ENCODE assay signal across 2 cellular contexts in the genomic region with DNA sequence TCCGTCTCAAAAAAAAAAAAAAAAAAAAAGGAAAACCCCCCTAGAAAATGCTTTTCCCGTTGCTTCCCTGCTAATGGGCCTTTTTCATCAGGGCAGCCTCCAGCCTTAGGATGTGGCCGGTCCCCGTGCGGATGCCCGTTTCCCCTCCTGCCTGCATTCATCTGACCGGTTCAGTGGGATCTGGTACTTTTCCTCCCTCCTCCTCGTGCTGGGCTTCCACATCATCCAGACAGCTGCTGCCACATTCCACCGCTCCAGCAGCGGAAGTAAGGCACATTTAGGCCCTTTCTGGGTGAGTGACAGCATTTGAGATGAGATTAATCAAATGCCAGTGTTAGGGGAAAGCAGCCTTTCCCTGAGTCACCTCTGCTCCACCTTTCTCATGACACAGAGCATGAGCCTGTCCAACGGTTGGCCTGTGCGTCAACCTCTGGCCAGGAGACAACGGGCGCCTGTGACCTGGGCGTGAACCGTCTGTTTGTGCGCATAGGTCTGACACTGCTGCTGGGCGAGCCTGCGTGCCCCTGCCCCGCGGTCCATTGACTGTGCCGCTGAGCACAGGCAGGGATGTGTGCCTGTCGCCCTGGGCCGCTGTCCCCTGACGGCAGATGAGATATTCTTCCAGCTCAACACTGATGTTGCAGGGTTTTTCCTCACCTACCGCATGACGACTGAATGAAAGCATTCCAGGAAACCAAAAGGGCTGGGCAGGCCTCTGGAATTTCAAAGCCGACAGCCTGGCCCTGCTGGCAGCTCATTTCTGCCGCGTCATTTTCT.
TF ChIP-seq lines count a peak whose summit lies in the region.

No MANE protein-coding gene starts in this region.

TF ChIP-seq in HEK293, 187 proteins besides CTCF, POLR2A, EP300 and RAD21 (continued from another document):
- TF ChIP-seq, protein P1, sequence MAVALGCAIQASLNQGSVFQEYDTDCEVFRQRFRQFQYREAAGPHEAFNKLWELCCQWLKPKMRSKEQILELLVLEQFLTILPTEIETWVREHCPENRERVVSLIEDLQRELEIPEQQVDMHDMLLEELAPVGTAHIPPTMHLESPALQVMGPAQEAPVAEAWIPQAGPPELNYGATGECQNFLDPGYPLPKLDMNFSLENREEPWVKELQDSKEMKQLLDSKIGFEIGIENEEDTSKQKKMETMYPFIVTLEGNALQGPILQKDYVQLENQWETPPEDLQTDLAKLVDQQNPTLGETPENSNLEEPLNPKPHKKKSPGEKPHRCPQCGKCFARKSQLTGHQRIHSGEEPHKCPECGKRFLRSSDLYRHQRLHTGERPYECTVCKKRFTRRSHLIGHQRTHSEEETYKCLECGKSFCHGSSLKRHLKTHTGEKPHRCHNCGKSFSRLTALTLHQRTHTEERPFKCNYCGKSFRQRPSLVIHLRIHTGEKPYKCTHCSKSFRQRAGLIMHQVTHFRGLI (tag by site-specific recombination; IDR thresholded peaks at IDR 0.05) = 0 out of 2 replicates have a peak, but pooled peaks have one; percentile 38
- TF ChIP-seq, protein P2, sequence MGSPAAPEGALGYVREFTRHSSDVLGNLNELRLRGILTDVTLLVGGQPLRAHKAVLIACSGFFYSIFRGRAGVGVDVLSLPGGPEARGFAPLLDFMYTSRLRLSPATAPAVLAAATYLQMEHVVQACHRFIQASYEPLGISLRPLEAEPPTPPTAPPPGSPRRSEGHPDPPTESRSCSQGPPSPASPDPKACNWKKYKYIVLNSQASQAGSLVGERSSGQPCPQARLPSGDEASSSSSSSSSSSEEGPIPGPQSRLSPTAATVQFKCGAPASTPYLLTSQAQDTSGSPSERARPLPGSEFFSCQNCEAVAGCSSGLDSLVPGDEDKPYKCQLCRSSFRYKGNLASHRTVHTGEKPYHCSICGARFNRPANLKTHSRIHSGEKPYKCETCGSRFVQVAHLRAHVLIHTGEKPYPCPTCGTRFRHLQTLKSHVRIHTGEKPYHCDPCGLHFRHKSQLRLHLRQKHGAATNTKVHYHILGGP (tag by site-specific recombination; IDR thresholded peaks at IDR 0.05) = no peak
- TF ChIP-seq, protein P3, sequence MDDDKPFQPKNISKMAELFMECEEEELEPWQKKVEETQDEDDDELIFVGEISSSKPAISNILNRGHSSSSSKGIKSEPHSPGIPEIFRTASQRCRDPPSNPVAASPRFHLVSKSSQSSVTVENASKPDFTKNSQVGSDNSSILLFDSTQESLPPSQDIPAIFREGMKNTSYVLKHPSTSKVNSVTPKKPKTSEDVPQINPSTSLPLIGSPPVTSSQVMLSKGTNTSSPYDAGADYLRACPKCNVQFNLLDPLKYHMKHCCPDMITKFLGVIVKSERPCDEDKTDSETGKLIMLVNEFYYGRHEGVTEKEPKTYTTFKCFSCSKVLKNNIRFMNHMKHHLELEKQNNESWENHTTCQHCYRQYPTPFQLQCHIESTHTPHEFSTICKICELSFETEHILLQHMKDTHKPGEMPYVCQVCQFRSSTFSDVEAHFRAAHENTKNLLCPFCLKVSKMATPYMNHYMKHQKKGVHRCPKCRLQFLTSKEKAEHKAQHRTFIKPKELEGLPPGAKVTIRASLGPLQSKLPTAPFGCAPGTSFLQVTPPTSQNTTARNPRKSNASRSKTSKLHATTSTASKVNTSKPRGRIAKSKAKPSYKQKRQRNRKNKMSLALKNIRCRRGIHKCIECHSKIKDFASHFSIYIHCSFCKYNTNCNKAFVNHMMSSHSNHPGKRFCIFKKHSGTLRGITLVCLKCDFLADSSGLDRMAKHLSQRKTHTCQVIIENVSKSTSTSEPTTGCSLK (tag by site-specific recombination; IDR thresholded peaks at IDR 0.05) = no peak
- TF ChIP-seq ZNF610 (tag by site-specific recombination; IDR thresholded peaks at IDR 0.05; ENCODE audit: borderline replicate concordance) (no peak), ZNF571 (tag by site-specific recombination; IDR thresholded peaks at IDR 0.05) (no peak), MEIS1 (CRISPR knock-in tag; IDR thresholded peaks at IDR 0.05; ENCODE audit: borderline replicate concordance) (peak; percentile 79), TCF7L2 (IDR thresholded peaks at IDR 0.05; ENCODE audit: borderline replicate concordance, low read depth, low read length) (no peak), EGR2 (tag by site-specific recombination; IDR thresholded peaks at IDR 0.05; ENCODE audit: low read depth) (no peak), ZNF140 (tag by site-specific recombination; IDR thresholded peaks at IDR 0.05) (no peak), PRDM1 (tag by site-specific recombination; IDR thresholded peaks at IDR 0.05) (peak; percentile 32; the same call in 1 of the 2 replicates), ZNF132 (tag by site-specific recombination; IDR thresholded peaks at IDR 0.05; ENCODE audit: borderline replicate concordance) (no peak), ZFP69B (tag by site-specific recombination; IDR thresholded peaks at IDR 0.05) (no peak), ZSCAN16 (tag by site-specific recombination; IDR thresholded peaks at IDR 0.05) (no peak), ZNF623 (tag by site-specific recombination; IDR thresholded peaks at IDR 0.05) (no peak)
- TF ChIP-seq, protein P4, sequence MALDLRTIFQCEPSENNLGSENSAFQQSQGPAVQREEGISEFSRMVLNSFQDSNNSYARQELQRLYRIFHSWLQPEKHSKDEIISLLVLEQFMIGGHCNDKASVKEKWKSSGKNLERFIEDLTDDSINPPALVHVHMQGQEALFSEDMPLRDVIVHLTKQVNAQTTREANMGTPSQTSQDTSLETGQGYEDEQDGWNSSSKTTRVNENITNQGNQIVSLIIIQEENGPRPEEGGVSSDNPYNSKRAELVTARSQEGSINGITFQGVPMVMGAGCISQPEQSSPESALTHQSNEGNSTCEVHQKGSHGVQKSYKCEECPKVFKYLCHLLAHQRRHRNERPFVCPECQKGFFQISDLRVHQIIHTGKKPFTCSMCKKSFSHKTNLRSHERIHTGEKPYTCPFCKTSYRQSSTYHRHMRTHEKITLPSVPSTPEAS (tag by site-specific recombination; IDR thresholded peaks at IDR 0.05) = no peak

TF ChIP-seq in SK-N-SH, 30 proteins besides CTCF, POLR2A, EP300 and RAD21 (continued from another document):
- peak; percentile 43; the same call in 1 of the 2 replicates for TF ChIP-seq GABPA (IDR thresholded peaks at IDR 0.05; ENCODE audit: low read depth)
- peak; percentile 85 for TF ChIP-seq JUND (IDR thresholded peaks at IDR 0.05)
- peak; percentile 57; the same call in 1 of the 2 replicates for TF ChIP-seq POLR2AphosphoS5 (IDR thresholded peaks at IDR 0.05; ENCODE audit: low read depth, low read length)
- TF ChIP-seq NFIC (IDR thresholded peaks at IDR 0.05; ENCODE audit: borderline replicate concordance) = peak; percentile 71
- TF ChIP-seq YY1 (IDR thresholded peaks at IDR 0.05; ENCODE audit: low read depth) = no peak
- peak; percentile 91 for TF ChIP-seq TCF12 (IDR thresholded peaks at IDR 0.05)
- TF ChIP-seq, protein P5, sequence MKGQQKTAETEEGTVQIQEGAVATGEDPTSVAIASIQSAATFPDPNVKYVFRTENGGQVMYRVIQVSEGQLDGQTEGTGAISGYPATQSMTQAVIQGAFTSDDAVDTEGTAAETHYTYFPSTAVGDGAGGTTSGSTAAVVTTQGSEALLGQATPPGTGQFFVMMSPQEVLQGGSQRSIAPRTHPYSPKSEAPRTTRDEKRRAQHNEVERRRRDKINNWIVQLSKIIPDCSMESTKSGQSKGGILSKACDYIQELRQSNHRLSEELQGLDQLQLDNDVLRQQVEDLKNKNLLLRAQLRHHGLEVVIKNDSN (IDR thresholded peaks at IDR 0.05; ENCODE audit: borderline replicate concordance, low read depth) = peak; percentile 4; the same call in 1 of the 2 replicates
- TF ChIP-seq SIN3A (IDR thresholded peaks at IDR 0.05; ENCODE audit: borderline replicate concordance, low read depth, low read length) = 0 out of 2 replicates have a peak, but pooled peaks have one; percentile 56
- TF ChIP-seq, protein P6, sequence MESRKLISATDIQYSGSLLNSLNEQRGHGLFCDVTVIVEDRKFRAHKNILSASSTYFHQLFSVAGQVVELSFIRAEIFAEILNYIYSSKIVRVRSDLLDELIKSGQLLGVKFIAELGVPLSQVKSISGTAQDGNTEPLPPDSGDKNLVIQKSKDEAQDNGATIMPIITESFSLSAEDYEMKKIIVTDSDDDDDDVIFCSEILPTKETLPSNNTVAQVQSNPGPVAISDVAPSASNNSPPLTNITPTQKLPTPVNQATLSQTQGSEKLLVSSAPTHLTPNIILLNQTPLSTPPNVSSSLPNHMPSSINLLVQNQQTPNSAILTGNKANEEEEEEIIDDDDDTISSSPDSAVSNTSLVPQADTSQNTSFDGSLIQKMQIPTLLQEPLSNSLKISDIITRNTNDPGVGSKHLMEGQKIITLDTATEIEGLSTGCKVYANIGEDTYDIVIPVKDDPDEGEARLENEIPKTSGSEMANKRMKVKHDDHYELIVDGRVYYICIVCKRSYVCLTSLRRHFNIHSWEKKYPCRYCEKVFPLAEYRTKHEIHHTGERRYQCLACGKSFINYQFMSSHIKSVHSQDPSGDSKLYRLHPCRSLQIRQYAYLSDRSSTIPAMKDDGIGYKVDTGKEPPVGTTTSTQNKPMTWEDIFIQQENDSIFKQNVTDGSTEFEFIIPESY (IDR thresholded peaks at IDR 0.05; ENCODE audit: borderline replicate concordance, low read depth) = peak; percentile 64; the same call in 1 of the 2 replicates
- TF ChIP-seq ELF1 (IDR thresholded peaks at IDR 0.05) = peak; percentile 62; the same call in 1 of the 2 replicates
- no peak for TF ChIP-seq GATA2 (CRISPR knock-in tag; IDR thresholded peaks at IDR 0.05)
- TF ChIP-seq, protein P7, sequence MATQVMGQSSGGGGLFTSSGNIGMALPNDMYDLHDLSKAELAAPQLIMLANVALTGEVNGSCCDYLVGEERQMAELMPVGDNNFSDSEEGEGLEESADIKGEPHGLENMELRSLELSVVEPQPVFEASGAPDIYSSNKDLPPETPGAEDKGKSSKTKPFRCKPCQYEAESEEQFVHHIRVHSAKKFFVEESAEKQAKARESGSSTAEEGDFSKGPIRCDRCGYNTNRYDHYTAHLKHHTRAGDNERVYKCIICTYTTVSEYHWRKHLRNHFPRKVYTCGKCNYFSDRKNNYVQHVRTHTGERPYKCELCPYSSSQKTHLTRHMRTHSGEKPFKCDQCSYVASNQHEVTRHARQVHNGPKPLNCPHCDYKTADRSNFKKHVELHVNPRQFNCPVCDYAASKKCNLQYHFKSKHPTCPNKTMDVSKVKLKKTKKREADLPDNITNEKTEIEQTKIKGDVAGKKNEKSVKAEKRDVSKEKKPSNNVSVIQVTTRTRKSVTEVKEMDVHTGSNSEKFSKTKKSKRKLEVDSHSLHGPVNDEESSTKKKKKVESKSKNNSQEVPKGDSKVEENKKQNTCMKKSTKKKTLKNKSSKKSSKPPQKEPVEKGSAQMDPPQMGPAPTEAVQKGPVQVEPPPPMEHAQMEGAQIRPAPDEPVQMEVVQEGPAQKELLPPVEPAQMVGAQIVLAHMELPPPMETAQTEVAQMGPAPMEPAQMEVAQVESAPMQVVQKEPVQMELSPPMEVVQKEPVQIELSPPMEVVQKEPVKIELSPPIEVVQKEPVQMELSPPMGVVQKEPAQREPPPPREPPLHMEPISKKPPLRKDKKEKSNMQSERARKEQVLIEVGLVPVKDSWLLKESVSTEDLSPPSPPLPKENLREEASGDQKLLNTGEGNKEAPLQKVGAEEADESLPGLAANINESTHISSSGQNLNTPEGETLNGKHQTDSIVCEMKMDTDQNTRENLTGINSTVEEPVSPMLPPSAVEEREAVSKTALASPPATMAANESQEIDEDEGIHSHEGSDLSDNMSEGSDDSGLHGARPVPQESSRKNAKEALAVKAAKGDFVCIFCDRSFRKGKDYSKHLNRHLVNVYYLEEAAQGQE (IDR thresholded peaks at IDR 0.05; ENCODE audit: low read depth, low read length) = peak; percentile 49; the same call in 1 of the 2 replicates
- TF ChIP-seq, protein P8, sequence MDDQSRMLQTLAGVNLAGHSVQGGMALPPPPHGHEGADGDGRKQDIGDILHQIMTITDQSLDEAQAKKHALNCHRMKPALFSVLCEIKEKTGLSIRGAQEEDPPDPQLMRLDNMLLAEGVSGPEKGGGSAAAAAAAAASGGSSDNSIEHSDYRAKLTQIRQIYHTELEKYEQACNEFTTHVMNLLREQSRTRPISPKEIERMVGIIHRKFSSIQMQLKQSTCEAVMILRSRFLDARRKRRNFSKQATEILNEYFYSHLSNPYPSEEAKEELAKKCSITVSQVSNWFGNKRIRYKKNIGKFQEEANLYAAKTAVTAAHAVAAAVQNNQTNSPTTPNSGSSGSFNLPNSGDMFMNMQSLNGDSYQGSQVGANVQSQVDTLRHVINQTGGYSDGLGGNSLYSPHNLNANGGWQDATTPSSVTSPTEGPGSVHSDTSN (IDR thresholded peaks at IDR 0.05) = peak; percentile 98
- peak; percentile 55 for TF ChIP-seq TAF1 (IDR thresholded peaks at IDR 0.05; ENCODE audit: borderline replicate concordance, low read depth, low read length)
- TF ChIP-seq, protein P9, sequence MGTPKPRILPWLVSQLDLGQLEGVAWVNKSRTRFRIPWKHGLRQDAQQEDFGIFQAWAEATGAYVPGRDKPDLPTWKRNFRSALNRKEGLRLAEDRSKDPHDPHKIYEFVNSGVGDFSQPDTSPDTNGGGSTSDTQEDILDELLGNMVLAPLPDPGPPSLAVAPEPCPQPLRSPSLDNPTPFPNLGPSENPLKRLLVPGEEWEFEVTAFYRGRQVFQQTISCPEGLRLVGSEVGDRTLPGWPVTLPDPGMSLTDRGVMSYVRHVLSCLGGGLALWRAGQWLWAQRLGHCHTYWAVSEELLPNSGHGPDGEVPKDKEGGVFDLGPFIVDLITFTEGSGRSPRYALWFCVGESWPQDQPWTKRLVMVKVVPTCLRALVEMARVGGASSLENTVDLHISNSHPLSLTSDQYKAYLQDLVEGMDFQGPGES (IDR thresholded peaks at IDR 0.05; ENCODE audit: low read depth, low read length) = no peak
